8 cellular contexts compared by ENCODE assay signal in genomic region chr7:155644971-155645509, GRCh38.
A peak's percentile ranks its signal among the peaks of the same experiment; 100 is the strongest.
DNase-seq lines count a peak whose midpoint lies in the region; ATAC-seq and TF ChIP-seq lines count a peak whose summit lies in the region.

No MANE protein-coding gene starts in this region.

- peak; percentile 34 for DNase-seq in CD1c-positive myeloid dendritic cell (ENCODE audit: extremely low spot score)
- no peak for DNase-seq in RWPE2 (ENCODE audit: low spot score)
- DNase-seq in hypothalamus (lab: John Stamatoyannopoulos, UW), result peak in 30 of 51 donors; percentile 14 to 68 (median 32)
- no peak for DNase-seq in skeletal muscle cell (ENCODE audit: low read depth)
- DNase-seq in GOT3 (lab: John Stamatoyannopoulos, UW), result no peak

- H3K36me3 ChIP-seq in RWPE2 (ENCODE audit: low read depth), result peaks cover 57% of the 10 kb centered on the region

- H3K4me3 ChIP-seq in RWPE2 (ENCODE audit: severe bottlenecking) (peak overlapping the region; percentile 94), skeletal muscle cell (ENCODE audit: low read depth, low read length) (peak overlapping the region; percentile 99)

- H3K27me3 ChIP-seq in RWPE2 (ENCODE audit: insufficient read depth, poor library complexity, severe bottlenecking), result no peaks in the 10 kb centered on the region

- peak overlapping the region; percentile 77 for H3K27ac ChIP-seq in RWPE2 (ENCODE audit: poor library complexity, severe bottlenecking)
- peak overlapping the region; percentile 74 for H3K27ac ChIP-seq in angular gyrus (ENCODE audit: low read depth, low read length)

- ATAC-seq in GM19372 (IDR thresholded peaks at IDR 0.05; ENCODE audit: low read depth, unreplicated experiment) (peak; percentile 24), HG03439 (IDR thresholded peaks at IDR 0.05; ENCODE audit: unreplicated experiment) (peak; percentile 44), RWPE2 (ENCODE audit: low read depth) (peak; percentile 34)

- H3K4me1 ChIP-seq in RWPE2 (ENCODE audit: insufficient read depth, poor library complexity, severe bottlenecking), result peaks cover 8% of the 10 kb centered on the region

- H3K9me3 ChIP-seq in RWPE2 (ENCODE audit: severe bottlenecking), result peaks cover 9% of the 10 kb centered on the region

- TF ChIP-seq CTCF in RWPE2 (IDR thresholded peaks at IDR 0.05; ENCODE audit: poor library complexity, severe bottlenecking), result no peak

Comparison
In these comparisons a context has a peak if more than half of its experiments do, and no peak if none do; other contexts are left out.
1. DNase-seq: peak in CD1c-positive myeloid dendritic cell (single experiment) and hypothalamus (30 of 51); none in RWPE2 (single experiment), skeletal muscle cell (single experiment) and GOT3 (single experiment).
2. Peak in every context shown above with its lines, with median percentiles within 50 percentile points of each other: ATAC-seq.